Comparison of ENCODE assay signal across 13 cellular contexts in genomic region chr14:75562048-75562447, GRCh38. TPM values are rescaled to one million over a fixed set of nuclear protein-coding genes. Genes with fewer than 3 reads are reported as not detected.
DNase-seq lines count a peak whose midpoint lies in the region; ATAC-seq lines count a peak whose summit lies in the region.
"Had no signal": no experiment of that assay in that cellular context is flagged by ENCODE, and none has a peak within 500 bp of the region (broad histone marks: within the 10 kb centered on the region; RNA-seq: fewer than 3 reads in every experiment).

No MANE protein-coding gene starts in this region.

- DNase-seq in stimulated activated naive CD4-positive, alpha-beta T cell treated with Interleukin-2 at 50 U/mL for 16 hours (lab: John Stamatoyannopoulos, UW) = peak; percentile 80
- no peak for DNase-seq in stimulated activated naive CD4-positive, alpha-beta T cell (lab: John Stamatoyannopoulos, UW)
- no peak for DNase-seq in activated T-helper 2 cell treated with anti-CD3 and anti-CD28 coated beads, Interferon-gamma antibody, Interleukin-2, Interleukin-4, amounts not matched to agents 10 μg/mL and 5 μg/mL and 100 μg/mL, durations not matched to agents 14 hours and 24 hours and 36 hours (ENCODE audit: low spot score)
- DNase-seq in stimulated activated CD4-positive, alpha-beta T cell treated with anti-CD3 and anti-CD28 coated beads, Interleukin-12 subunit alpha, Interleukin-12 subunit beta, amount 100 ng/mL, for 24 hours (ENCODE audit: low read depth in 2 of 2) = peak; percentile 43 to 62
- DNase-seq in aorta = no peak
- DNase-seq in CD8-positive, alpha-beta memory T cell = no peak
- DNase-seq: amniotic stem cell, mucosa of descending colon, NCI-H2081 treated with DMSO at 0.1 percent for 48 hours, psoas muscle had no signal

- 61% methylated on average over 7 of the region's 7 CpGs for WGBS in aorta, 2 donors

- no peaks in the 10 kb centered on the region for H3K4me1 ChIP-seq in aorta (ENCODE audit: control insufficient read depth in 1 of 2, insufficient read depth in 2 of 2, low read length in 2 of 2)
- H3K4me1 ChIP-seq in CD8-positive, alpha-beta memory T cell (ENCODE audit: insufficient read depth, low read length) = peaks cover 19% of the 10 kb centered on the region

- H3K4me1 Mint-ChIP-seq in activated T-helper 2 cell treated with anti-CD3 and anti-CD28 coated beads, Interferon-gamma antibody, Interleukin-2, Interleukin-4, amounts not matched to agents 10 μg/mL and 5 μg/mL and 100 μg/mL, durations not matched to agents 14 hours and 24 hours and 36 hours (ENCODE audit: low read depth) = peaks cover 67% of the 10 kb centered on the region
- H3K4me1 Mint-ChIP-seq in CD8-positive, alpha-beta memory T cell = peaks cover 21 to 36% (median 36%) of the 10 kb centered on the region in 3 donors

- H3K27ac Mint-ChIP-seq in activated T-helper 2 cell treated with anti-CD3 and anti-CD28 coated beads, Interferon-gamma antibody, Interleukin-2, Interleukin-4, amounts not matched to agents 10 μg/mL and 5 μg/mL and 100 μg/mL, durations not matched to agents 14 hours and 24 hours and 36 hours = peak overlapping the region; percentile 89
- peak overlapping the region in 1 of 8 donors; percentile 29 for H3K27ac Mint-ChIP-seq in CD8-positive, alpha-beta memory T cell

- no peaks in the 10 kb centered on the region for H3K9me3 Mint-ChIP-seq in activated T-helper 2 cell treated with anti-CD3 and anti-CD28 coated beads, Interferon-gamma antibody, Interleukin-2, Interleukin-4, amounts not matched to agents 10 μg/mL and 5 μg/mL and 100 μg/mL, durations not matched to agents 14 hours and 24 hours and 36 hours
- no peaks in the 10 kb centered on the region for H3K9me3 Mint-ChIP-seq in CD8-positive, alpha-beta memory T cell
- H3K9me3 Mint-ChIP-seq: IgD-negative memory B cell had no signal

- peaks cover 2% of the 10 kb centered on the region for H3K9me3 ChIP-seq in aorta (ENCODE audit: control insufficient read depth, low read length)
- H3K9me3 ChIP-seq in CD8-positive, alpha-beta memory T cell (ENCODE audit: low read length) = no peaks in the 10 kb centered on the region

- no peaks in the 10 kb centered on the region for H3K27me3 ChIP-seq in aorta (ENCODE audit: control insufficient read depth in 1 of 2, insufficient read depth in 2 of 2, low read length in 1 of 2)
- no peaks in the 10 kb centered on the region for H3K27me3 ChIP-seq in CD8-positive, alpha-beta memory T cell (ENCODE audit: insufficient read depth, low read length, poor library complexity, severe bottlenecking)

- H3K4me3 ChIP-seq in aorta (ENCODE audit: low read length in 2 of 2) = no peak overlapping the region
- H3K4me3 ChIP-seq in CD8-positive, alpha-beta memory T cell (ENCODE audit: low read length) = no peak overlapping the region
- H3K4me3 ChIP-seq: mucosa of descending colon, psoas muscle had no signal

- POLR2A ChIA-PET in CD8-positive, alpha-beta memory T cell (lab: Charles Lee) = interaction anchor here (0.5 to 1.0 kb wide), 2 partner anchors 228 to 1314 kb away, joined by 3 to 6 read pairs; no protein-coding TSS in a partner anchor

- no peaks in the 10 kb centered on the region for H3K27me3 Mint-ChIP-seq in activated T-helper 2 cell treated with anti-CD3 and anti-CD28 coated beads, Interferon-gamma antibody, Interleukin-2, Interleukin-4, amounts not matched to agents 10 μg/mL and 5 μg/mL and 100 μg/mL, durations not matched to agents 14 hours and 24 hours and 36 hours (ENCODE audit: low read depth)
- peaks cover 0 to 3% of the 10 kb centered on the region in 2 donors for H3K27me3 Mint-ChIP-seq in CD8-positive, alpha-beta memory T cell

- H3K4me3 Mint-ChIP-seq in activated T-helper 2 cell treated with anti-CD3 and anti-CD28 coated beads, Interferon-gamma antibody, Interleukin-2, Interleukin-4, amounts not matched to agents 10 μg/mL and 5 μg/mL and 100 μg/mL, durations not matched to agents 14 hours and 24 hours and 36 hours (ENCODE audit: low read depth) = peak overlapping the region; percentile 1
- no peak overlapping the region for H3K4me3 Mint-ChIP-seq in CD8-positive, alpha-beta memory T cell
- H3K4me3 Mint-ChIP-seq: IgD-negative memory B cell had no signal

- intact Hi-C loops in activated T-helper 2 cell treated with anti-CD3 and anti-CD28 coated beads, Interferon-gamma antibody, Interleukin-2, Interleukin-4, amounts not matched to agents 10 μg/mL and 5 μg/mL and 100 μg/mL, durations not matched to agents 14 hours and 24 hours and 36 hours (cut with micrococcal nuclease) = loop anchor here (1.0 to 10.0 kb wide), 5 partner anchors 19 to 427 kb away; partner anchors contain the start of gene BATF
- intact Hi-C loops in aorta (cut with DNase I) = no loop called here

- peaks cover 7% of the 10 kb centered on the region for H3K36me3 Mint-ChIP-seq in activated T-helper 2 cell treated with anti-CD3 and anti-CD28 coated beads, Interferon-gamma antibody, Interleukin-2, Interleukin-4, amounts not matched to agents 10 μg/mL and 5 μg/mL and 100 μg/mL, durations not matched to agents 14 hours and 24 hours and 36 hours (ENCODE audit: low read depth)
- no peaks in the 10 kb centered on the region for H3K36me3 Mint-ChIP-seq in CD8-positive, alpha-beta memory T cell
- H3K36me3 Mint-ChIP-seq: IgD-negative memory B cell had no signal

- H3K27ac ChIP-seq in aorta (ENCODE audit: low read depth in 1 of 2, low read length in 2 of 2) = no peak overlapping the region
- no peak overlapping the region for H3K27ac ChIP-seq in CD8-positive, alpha-beta memory T cell (ENCODE audit: low read depth, low read length)

- no peak for ATAC-seq in aorta (ENCODE audit: low FRiP score)
- no peak for ATAC-seq in GM21526 (IDR thresholded peaks at IDR 0.05; ENCODE audit: low FRiP score, unreplicated experiment)
- ATAC-seq in GM21529 (IDR thresholded peaks at IDR 0.05; ENCODE audit: unreplicated experiment) = no peak
- ATAC-seq: mucosa of descending colon had no signal

- CTCF ChIA-PET in CD8-positive, alpha-beta memory T cell (lab: Charles Lee) = interaction anchor here (0.8 to 5.5 kb wide), 15 partner anchors 9 to 261 kb away, joined by 3 to 43 read pairs (median 10); partner anchors contain the start of gene FLVCR2

- no peaks in the 10 kb centered on the region for H3K36me3 ChIP-seq in aorta (ENCODE audit: control insufficient read depth in 1 of 2, insufficient read depth in 2 of 2, low read length in 1 of 2)
- no peaks in the 10 kb centered on the region for H3K36me3 ChIP-seq in CD8-positive, alpha-beta memory T cell (ENCODE audit: insufficient read depth, low read length)

RNA-seq across cellular contexts. Expression of gene FLVCR2, which starts 16.4 kb away (rescaled TPM):
- total RNA-seq in activated T-helper 2 cell treated with anti-CD3 and anti-CD28 coated beads, Interferon-gamma antibody, Interleukin-2, Interleukin-4, amounts not matched to agents 10 μg/mL and 5 μg/mL and 100 μg/mL, durations not matched to agents 14 hours and 24 hours and 36 hours = 3.2 and 5.9 TPM in 2 replicates
- 10 to 100 TPM; 14.6 to 15.4 TPM for total RNA-seq in aorta
- 1 to 10 TPM in 1 of 2 donors, under 1 TPM in 1; 0.38 to 7.6 TPM for polyA plus RNA-seq in aorta
- 1 to 10 TPM; 2.6 TPM for total RNA-seq in CD8-positive, alpha-beta memory T cell
- polyA plus RNA-seq in CD8-positive, alpha-beta memory T cell = 0.60 TPM

RNA-seq across cellular contexts. Expression of gene BATF, which starts 39.8 kb away (rescaled TPM):
- 152 and 154 TPM in 2 replicates for total RNA-seq in activated T-helper 2 cell treated with anti-CD3 and anti-CD28 coated beads, Interferon-gamma antibody, Interleukin-2, Interleukin-4, amounts not matched to agents 10 μg/mL and 5 μg/mL and 100 μg/mL, durations not matched to agents 14 hours and 24 hours and 36 hours
- total RNA-seq in aorta = 1 to 10 TPM; 2.6 to 3.2 TPM
- polyA plus RNA-seq in aorta = 1 to 10 TPM; 2.1 to 8.0 TPM
- total RNA-seq in CD8-positive, alpha-beta memory T cell = 100 to 1,000 TPM; 165 to 172 TPM
- 60.4 TPM for polyA plus RNA-seq in CD8-positive, alpha-beta memory T cell

Comparison
In these comparisons a context has a peak if more than half of its experiments do, and no peak if none do; other contexts are left out.
1. DNase-seq: peak in stimulated activated naive CD4-positive, alpha-beta T cell treated with Interleukin-2 at 50 U/mL for 16 hours (single experiment) and stimulated activated CD4-positive, alpha-beta T cell treated with anti-CD3 and anti-CD28 coated beads, Interleukin-12 subunit alpha, Interleukin-12 subunit beta, amount 100 ng/mL, for 24 hours (2 of 2); none in stimulated activated naive CD4-positive, alpha-beta T cell (0 of 6), activated T-helper 2 cell treated with anti-CD3 and anti-CD28 coated beads, Interferon-gamma antibody, Interleukin-2, Interleukin-4, amounts not matched to agents 10 μg/mL and 5 μg/mL and 100 μg/mL, durations not matched to agents 14 hours and 24 hours and 36 hours (single experiment), aorta (0 of 2) and CD8-positive, alpha-beta memory T cell (0 of 5).
2. RNA of gene BATF, which starts 39.8 kb away (total RNA-seq): 165 to 172 TPM in CD8-positive, alpha-beta memory T cell and 152 to 154 TPM in activated T-helper 2 cell treated with anti-CD3 and anti-CD28 coated beads, Interferon-gamma antibody, Interleukin-2, Interleukin-4, amounts not matched to agents 10 μg/mL and 5 μg/mL and 100 μg/mL, durations not matched to agents 14 hours and 24 hours and 36 hours; 2.6 to 3.2 TPM in aorta; every median in the first group is over 10 times any median in the second.